30 cellular contexts compared by ENCODE assay signal in the genomic region with DNA sequence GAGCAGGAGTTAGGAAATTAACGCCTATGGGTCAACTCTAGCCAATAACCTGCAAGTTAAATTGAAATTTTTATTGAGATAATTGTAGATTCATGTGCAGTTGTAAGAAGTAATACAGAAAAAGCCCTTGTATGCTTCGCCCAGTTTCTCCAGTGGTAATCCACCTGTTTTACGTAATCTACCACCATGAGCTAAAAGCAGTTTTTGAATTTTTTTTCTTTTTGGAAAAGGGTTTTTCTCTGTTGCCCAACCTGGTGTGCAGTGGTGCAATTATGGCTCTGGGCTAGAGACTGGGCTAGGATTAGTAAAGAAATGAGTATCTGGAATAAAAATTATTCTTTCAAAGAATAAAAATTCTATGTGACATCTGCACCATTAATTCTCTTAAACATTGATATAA.
"Had no signal": no experiment of that assay in that cellular context is flagged by ENCODE, and none has a peak within 500 bp of the region (broad histone marks: within the 10 kb centered on the region; RNA-seq: fewer than 3 reads in every experiment).

No MANE protein-coding gene starts in this region.

- H3K9me3 ChIP-seq: MG63 had no signal

- H3K4me3 ChIP-seq: MG63 had no signal

- DNase-seq: Karpas-422, Kasumi-1, MG63, MM.1S, NCI-H1048, NCI-H1092, NCI-H1092 treated with DMSO at 0.1 percent for 48 hours, NCI-H1105, NCI-H1105 treated with DMSO at 0.1 percent for 48 hours, NCI-H1417, NCI-H1417 treated with DMSO at 0.1 percent for 48 hours, NCI-H1436, NCI-H1436 treated with DMSO at 0.1 percent for 48 hours, NCI-H146, NCI-H187, NCI-H187 treated with DMSO at 0.1 percent for 48 hours, NCI-H1930, NCI-H2029, NCI-H2029 treated with DMSO at 0.1 percent for 48 hours, NCI-H2081, NCI-H2081 treated with DMSO at 0.1 percent for 48 hours, NCI-H2107, NCI-H2171, NCI-H2227 treated with DMSO at 0.1 percent for 48 hours, NCI-H226, NCI-H345, NCI-H446 treated with DMSO at 0.1 percent for 48 hours, NCI-H510A, NCI-H510A treated with DMSO at 0.1 percent for 48 hours had no signal

- H3K27ac ChIP-seq: KMS-11 had no signal

- H3K27me3 ChIP-seq: MG63 had no signal

- H3K4me2 ChIP-seq: KMS-11 had no signal

- H3K9ac ChIP-seq: KMS-11 had no signal
